Comparison of ENCODE assay signal across 8 cellular contexts in the genomic region with DNA sequence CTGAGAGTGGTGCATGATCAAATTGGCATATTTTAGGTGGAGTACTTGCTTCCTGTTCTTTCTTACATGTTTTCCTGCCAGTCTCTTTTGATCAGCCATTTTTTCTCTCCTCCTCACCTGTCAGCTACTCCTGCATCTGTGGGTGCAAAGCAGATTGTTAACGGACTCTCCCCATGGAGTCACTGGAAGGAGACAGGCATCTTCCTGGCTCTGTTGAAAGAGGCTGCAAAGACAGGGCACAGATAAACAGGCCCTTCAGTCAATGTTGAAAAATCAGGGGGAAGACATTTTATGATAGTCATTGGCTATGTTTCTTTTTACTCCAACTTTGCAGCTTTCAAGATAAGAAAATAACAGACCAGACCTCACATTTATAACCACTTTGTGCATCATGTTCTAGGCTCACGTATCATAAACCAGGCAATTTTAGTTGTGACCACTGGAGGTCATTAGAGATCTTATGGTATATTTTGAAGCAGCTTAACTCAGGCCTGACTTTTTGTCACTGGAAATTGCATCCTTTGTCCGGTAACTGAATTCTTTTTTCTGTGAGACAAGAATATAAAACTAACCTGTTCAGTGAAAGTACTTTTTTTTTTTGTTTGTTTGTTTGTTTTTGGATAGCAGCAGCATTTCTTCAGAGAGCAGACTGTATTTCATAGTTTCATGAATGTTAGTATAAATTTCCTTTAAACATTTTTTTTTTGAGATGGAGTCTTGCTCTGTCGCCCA. TPM values are rescaled to one million over a fixed set of nuclear protein-coding genes. Genes with fewer than 3 reads are reported as not detected.
DNase-seq lines count a peak whose midpoint lies in the region; ATAC-seq and TF ChIP-seq lines count a peak whose summit lies in the region.

No MANE protein-coding gene starts in this region.

- POLR2A ChIA-PET in activated CD8-positive, alpha-beta T cell treated with anti-CD3 and anti-CD28 coated beads, Interleukin-2, amount 10 ng/mL, durations not matched to agents 7 days and 5 days (lab: Charles Lee): interaction anchor here (0.7 kb wide), 1 partner anchor 447 kb away, joined by 4 read pairs; no protein-coding TSS in a partner anchor

- peak; percentile 48 for ATAC-seq in GM19023 (IDR thresholded peaks at IDR 0.05; ENCODE audit: unreplicated experiment)
- ATAC-seq in HG03175 (IDR thresholded peaks at IDR 0.05; ENCODE audit: unreplicated experiment): peak; percentile 70
- ATAC-seq in activated CD8-positive, alpha-beta T cell treated with anti-CD3 and anti-CD28 coated beads, Interleukin-2, amount 10 ng/mL, durations not matched to agents 7 days and 5 days: peak; percentile 85
- ATAC-seq in Right ventricle myocardium superior (ENCODE audit: poor library complexity): peak; percentile 82

- no peak overlapping the region for H3K4me3 ChIP-seq in retinal pigment epithelial cell (ENCODE audit: low read length)

- peak overlapping the region; percentile 32 for H3K27ac Mint-ChIP-seq in activated CD8-positive, alpha-beta T cell treated with anti-CD3 and anti-CD28 coated beads, Interleukin-2, amount 10 ng/mL, durations not matched to agents 7 days and 5 days

- CTCF ChIA-PET in activated CD8-positive, alpha-beta T cell treated with anti-CD3 and anti-CD28 coated beads, Interleukin-2, amount 10 ng/mL, durations not matched to agents 7 days and 5 days (lab: Charles Lee): interaction anchor here (0.6 to 2.8 kb wide), 38 partner anchors 9 to 717 kb away, joined by 3 to 19 read pairs (median 3); partner anchors contain the start of genes CCDC28A, CITED2, ECT2L and REPS1

- DNase-seq in Caki2 (ENCODE audit: low read depth): peak; percentile 55
- DNase-seq in NCI-H226: peak; percentile 45
- peak; percentile 25 for DNase-seq in activated CD8-positive, alpha-beta T cell treated with anti-CD3 and anti-CD28 coated beads, Interleukin-2, amount 10 ng/mL, durations not matched to agents 7 days and 5 days
- no peak for DNase-seq in Right ventricle myocardium superior
- DNase-seq in retinal pigment epithelial cell (ENCODE audit: low read depth): no peak
- no peak for DNase-seq in activated effector memory CD4-positive, alpha-beta T cell treated with Interleukin-2 at 50 U/mL for 16 hours

- no peaks in the 10 kb centered on the region for H3K27me3 Mint-ChIP-seq in activated CD8-positive, alpha-beta T cell treated with anti-CD3 and anti-CD28 coated beads, Interleukin-2, amount 10 ng/mL, durations not matched to agents 7 days and 5 days (ENCODE audit: low read depth)

- peak; percentile 67 for TF ChIP-seq CTCF in retinal pigment epithelial cell (conservative IDR thresholded peaks at IDR 0.05; ENCODE audit: low read depth, low read length)

- H3K36me3 Mint-ChIP-seq in activated CD8-positive, alpha-beta T cell treated with anti-CD3 and anti-CD28 coated beads, Interleukin-2, amount 10 ng/mL, durations not matched to agents 7 days and 5 days (ENCODE audit: low read depth): no peaks in the 10 kb centered on the region

- H3K9me3 Mint-ChIP-seq in activated CD8-positive, alpha-beta T cell treated with anti-CD3 and anti-CD28 coated beads, Interleukin-2, amount 10 ng/mL, durations not matched to agents 7 days and 5 days (ENCODE audit: insufficient read depth): no peaks in the 10 kb centered on the region

- H3K4me3 Mint-ChIP-seq in activated CD8-positive, alpha-beta T cell treated with anti-CD3 and anti-CD28 coated beads, Interleukin-2, amount 10 ng/mL, durations not matched to agents 7 days and 5 days: no peak overlapping the region

- intact Hi-C loops in Right ventricle myocardium superior (cut with DNase I): loop anchor here (10.0 kb wide), 1 partner anchor 539 kb away; no protein-coding TSS in a partner anchor

- peaks cover 25% of the 10 kb centered on the region for H3K4me1 Mint-ChIP-seq in activated CD8-positive, alpha-beta T cell treated with anti-CD3 and anti-CD28 coated beads, Interleukin-2, amount 10 ng/mL, durations not matched to agents 7 days and 5 days (ENCODE audit: low read depth)

- in situ Hi-C loops in Caki2 (cut with HindIII; ENCODE audit: low pct_unique_long_range_greater_than_20kb, low sequenced_read_pairs): no loop called here

RNA-seq across cellular contexts. Expression of gene ECT2L, which starts 20.1 kb away (rescaled TPM):
- not detected in 2 replicates for total RNA-seq in Caki2 (2014; rRNA removed; shearing (Covaris generic); ENCODE audit: low replicate concordance)
- total RNA-seq in activated CD8-positive, alpha-beta T cell treated with anti-CD3 and anti-CD28 coated beads, Interleukin-2, amount 10 ng/mL, durations not matched to agents 7 days and 5 days: not detected
- 0.70 TPM for total RNA-seq in Right ventricle myocardium superior

RNA-seq across cellular contexts. Expression of gene CCDC28A, which starts 42.4 kb away (rescaled TPM):
- 31.0 and 37.5 TPM in 2 replicates for total RNA-seq in Caki2 (2014; rRNA removed; shearing (Covaris generic); ENCODE audit: low replicate concordance)
- 10 to 100 TPM; 17.4 to 19.2 TPM for total RNA-seq in activated CD8-positive, alpha-beta T cell treated with anti-CD3 and anti-CD28 coated beads, Interleukin-2, amount 10 ng/mL, durations not matched to agents 7 days and 5 days
- 6.8 TPM for total RNA-seq in Right ventricle myocardium superior

Comparison
In these comparisons a context has a peak if more than half of its experiments do, and no peak if none do; other contexts are left out.
1. DNase-seq: peak in Caki2 (single experiment), NCI-H226 (single experiment) and activated CD8-positive, alpha-beta T cell treated with anti-CD3 and anti-CD28 coated beads, Interleukin-2, amount 10 ng/mL, durations not matched to agents 7 days and 5 days (single experiment); none in Right ventricle myocardium superior (single experiment), retinal pigment epithelial cell (single experiment) and activated effector memory CD4-positive, alpha-beta T cell treated with Interleukin-2 at 50 U/mL for 16 hours (single experiment).
2. Peak in every context shown above with its lines, with median percentiles within 50 percentile points of each other: ATAC-seq.